ENCODE assay signal across 15 cellular contexts in the genomic region with DNA sequence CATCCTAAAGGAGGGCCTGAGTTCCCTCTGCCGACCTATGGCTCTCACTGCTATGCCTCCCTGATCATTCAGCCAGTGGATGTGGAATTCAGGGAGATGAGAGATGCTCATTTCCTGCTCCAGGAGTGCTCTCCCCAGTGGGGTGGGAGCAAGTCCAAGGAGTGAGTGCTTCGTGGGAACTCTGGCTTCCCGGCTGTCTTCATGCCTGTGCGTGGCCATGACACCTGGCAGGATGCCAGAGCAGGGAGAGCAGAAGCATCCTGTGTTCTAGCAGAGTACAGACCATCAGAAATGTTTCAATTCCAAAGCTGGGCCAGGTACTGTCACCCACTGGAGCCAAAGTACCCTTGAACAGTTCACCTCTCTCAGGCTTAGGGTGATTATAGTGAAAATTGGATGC. TPM values are rescaled to one million over a fixed set of nuclear protein-coding genes. Genes with fewer than 3 reads are reported as not detected.
DNase-seq lines count a peak whose midpoint lies in the region; ATAC-seq and TF ChIP-seq lines count a peak whose summit lies in the region.
"Had no signal": no experiment of that assay in that cellular context is flagged by ENCODE, and none has a peak within 500 bp of the region (broad histone marks: within the 10 kb centered on the region; RNA-seq: fewer than 3 reads in every experiment).

No MANE protein-coding gene starts in this region.

- CTCF ChIA-PET in OCI-LY7 (lab: Charles Lee; ENCODE audit: unreplicated experiment) = no interaction called here

- H3K79me2 ChIP-seq in OCI-LY7 (ENCODE audit: insufficient read depth, low read depth, low read length) = no peaks in the 10 kb centered on the region

- no peaks in the 10 kb centered on the region for H3K9me2 ChIP-seq in OCI-LY7 (ENCODE audit: insufficient read depth, low read length)

- no peaks in the 10 kb centered on the region for H3K27me3 Mint-ChIP-seq in chondrocyte (ENCODE audit: low read depth)
- H3K27me3 Mint-ChIP-seq: activated CD4-positive, alpha-beta memory T cell treated with anti-CD3 and anti-CD28 coated beads for 36 hours had no signal

- no peak overlapping the region for H2AFZ ChIP-seq in OCI-LY7 (ENCODE audit: low read length)

- no peaks in the 10 kb centered on the region for H3K36me3 Mint-ChIP-seq in chondrocyte (ENCODE audit: low read depth)
- H3K36me3 Mint-ChIP-seq: activated CD4-positive, alpha-beta memory T cell treated with anti-CD3 and anti-CD28 coated beads for 36 hours; naive B cell had no signal

- POLR2A ChIA-PET in OCI-LY7 (lab: Charles Lee) = no interaction called here

- H3K4me3 Mint-ChIP-seq in chondrocyte (ENCODE audit: unreplicated experiment) = no peak overlapping the region
- H3K4me3 Mint-ChIP-seq: activated CD4-positive, alpha-beta memory T cell treated with anti-CD3 and anti-CD28 coated beads for 36 hours; activated naive CD4-positive, alpha-beta T cell treated with anti-CD3 and anti-CD28 coated beads for 36 hours; naive B cell had no signal

- no peak for TF ChIP-seq CTCF in chondrocyte (IDR thresholded peaks at IDR 0.05)
- TF ChIP-seq CTCF in mucosa of descending colon (IDR thresholded peaks at IDR 0.05) = no peak
- TF ChIP-seq CTCF in OCI-LY7 (conservative IDR thresholded peaks at IDR 0.05; ENCODE audit: low read length) = no peak

- no peaks in the 10 kb centered on the region for H3K4me1 ChIP-seq in mucosa of descending colon (ENCODE audit: low read depth)
- H3K4me1 ChIP-seq in OCI-LY7 (ENCODE audit: insufficient read depth, low read length, poor library complexity, severe bottlenecking) = no peaks in the 10 kb centered on the region

- H3K4me1 Mint-ChIP-seq in chondrocyte (ENCODE audit: low read depth) = peaks cover 14% of the 10 kb centered on the region

- ATAC-seq in mucosa of descending colon (no peak), HG02678 (IDR thresholded peaks at IDR 0.05; ENCODE audit: unreplicated experiment) (no peak)

- H3K4me2 ChIP-seq in OCI-LY7 (ENCODE audit: low read length) = no peak overlapping the region

- H3K9me3 ChIP-seq in mucosa of descending colon (no peaks in the 10 kb centered on the region), OCI-LY7 (ENCODE audit: low read length) (no peaks in the 10 kb centered on the region)

- no peak overlapping the region for H3K27ac ChIP-seq in OCI-LY7 (ENCODE audit: low read depth, low read length, poor library complexity, severe bottlenecking)
- H3K27ac ChIP-seq: skin epidermis had no signal

- intact Hi-C loops in mucosa of descending colon (cut with DNase I, micrococcal nuclease) = no loop called here
- intact Hi-C loops in OCI-LY7 (cut with micrococcal nuclease; ENCODE audit: unreplicated experiment) = no loop called here

- no peak overlapping the region for H3K4me3 ChIP-seq in mucosa of descending colon
- no peak overlapping the region for H3K4me3 ChIP-seq in OCI-LY7 (ENCODE audit: low read depth, low read length, poor library complexity, severe bottlenecking)
- H3K4me3 ChIP-seq: skin epidermis had no signal

- DNase-seq in DMS79 treated with DMSO at 0.1 percent for 48 hours (lab: John Stamatoyannopoulos, UW) = peak; percentile 2
- DNase-seq in DMS79 (lab: John Stamatoyannopoulos, UW) = no peak
- DNase-seq in LHCN-M2 (ENCODE audit: low read depth) = peak; percentile 42
- DNase-seq in chondrocyte (ENCODE audit: low spot score) = no peak
- DNase-seq in mucosa of descending colon = peak in 2 of 3 donors; percentile 47 to 57
- DNase-seq in NOMO-1 (lab: John Stamatoyannopoulos, UW; ENCODE audit: unreplicated experiment in 2 of 2) = no peak
- DNase-seq in OCI-LY7 (ENCODE audit: low spot score) = no peak
- DNase-seq: activated CD4-positive, alpha-beta memory T cell treated with anti-CD3 and anti-CD28 coated beads for 36 hours; activated naive CD4-positive, alpha-beta T cell treated with anti-CD3 and anti-CD28 coated beads for 36 hours; effector CD4-positive, alpha-beta T cell; naive B cell; NCI-H526 treated with DMSO at 0.1 percent for 48 hours had no signal

- no peaks in the 10 kb centered on the region for H3K36me3 ChIP-seq in mucosa of descending colon (ENCODE audit: low read depth)
- H3K36me3 ChIP-seq in OCI-LY7 (ENCODE audit: insufficient read depth, low read length) = no peaks in the 10 kb centered on the region

- H4K20me1 ChIP-seq in OCI-LY7 (ENCODE audit: insufficient read depth, low read length) = no peaks in the 10 kb centered on the region

- no peaks in the 10 kb centered on the region for H3K9me3 Mint-ChIP-seq in chondrocyte (ENCODE audit: low read depth)
- H3K9me3 Mint-ChIP-seq: activated CD4-positive, alpha-beta memory T cell treated with anti-CD3 and anti-CD28 coated beads for 36 hours; activated naive CD4-positive, alpha-beta T cell treated with anti-CD3 and anti-CD28 coated beads for 36 hours; naive B cell had no signal

- H3K27ac Mint-ChIP-seq in chondrocyte (ENCODE audit: unreplicated experiment) = peak overlapping the region; percentile 41
- H3K27ac Mint-ChIP-seq: activated CD4-positive, alpha-beta memory T cell treated with anti-CD3 and anti-CD28 coated beads for 36 hours; activated naive CD4-positive, alpha-beta T cell treated with anti-CD3 and anti-CD28 coated beads for 36 hours; naive B cell had no signal

- no TSS peak for BruUV-seq in OCI-LY7 (replicated peaks; lab: Mats Ljungman, UMichigan)

RNA-seq across cellular contexts. Expression of a gene that starts 45.1 kb away (rescaled TPM):
- 27.3 and 32.8 TPM in 2 replicates for total RNA-seq in LHCN-M2 (2014; rRNA removed)
- polyA plus RNA-seq in LHCN-M2 (2012) = 17.8 TPM
- total RNA-seq in chondrocyte = 12.0 to 20.1 TPM (median 17.4 TPM) in 3 replicates
- total RNA-seq in mucosa of descending colon = 10 to 100 TPM in 2 of 3 donors, 1 to 10 TPM in 1; 6.1 to 12.7 (median 11.4) TPM
- 6.1 and 8.3 TPM in 2 replicates for total RNA-seq in OCI-LY7 (2014; rRNA removed; shearing (Covaris generic))
- total RNA-seq in OCI-LY7 (2022) = 24.1 and 25.5 TPM in 2 replicates

RNA-seq across cellular contexts. Expression of a gene that starts 59.1 kb away (rescaled TPM):
- total RNA-seq in LHCN-M2 (2014; rRNA removed) (4.9 and 5.2 TPM in 2 replicates), chondrocyte (6.7 to 7.9 TPM (median 6.9 TPM) in 3 replicates), mucosa of descending colon (100 to 1,000 TPM; 141 to 645 (median 213) TPM), OCI-LY7 (2022) (not detected in 2 replicates)
- 0.84 TPM for polyA plus RNA-seq in LHCN-M2 (2012)
- not detected in 2 replicates for total RNA-seq in OCI-LY7 (2014; rRNA removed; shearing (Covaris generic))
- total RNA-seq: T-helper 1 cell treated with Interleukin-12 subunit alpha and Interleukin-12 subunit beta and Interleukin-4 antibody, amounts not matched to agents 30 ng/mL and 1 ng/mL, for 36 hours had no signal

Comparison
In these comparisons a context has a peak if more than half of its experiments do, and no peak if none do; other contexts are left out.
1. DNase-seq: peak in DMS79 treated with DMSO at 0.1 percent for 48 hours (single experiment), LHCN-M2 (single experiment) and mucosa of descending colon (2 of 3); none in DMS79 (single experiment), chondrocyte (single experiment), NOMO-1 (0 of 2) and OCI-LY7 (single experiment).
2. RNA of a gene that starts 59.1 kb away (total RNA-seq): 141 to 645 TPM in mucosa of descending colon; 6.7 to 7.9 TPM in chondrocyte, 4.9 to 5.2 TPM in LHCN-M2 and not detected in OCI-LY7; every median in the first group is over 10 times any median in the second.